ENCODE assay signal across 1 cellular context in genomic region chr4:3773552-3774001, GRCh38.
TF ChIP-seq lines count a peak whose summit lies in the region.

No MANE protein-coding gene starts in this region.

TF ChIP-seq in HepG2, 621 proteins besides CTCF, POLR2A, EP300 and RAD21 (continued from another document):
- TF ChIP-seq AKNA (CRISPR knock-in tag; IDR thresholded peaks at IDR 0.05; ENCODE audit: borderline replicate concordance) (no peak), ZFX (CRISPR knock-in tag; IDR thresholded peaks at IDR 0.05; ENCODE audit: low read depth) (peak; percentile 73), HNRNPL (IDR thresholded peaks at IDR 0.05; ENCODE audit: low read depth, low read length) (0 out of 2 replicates have a peak, but pooled peaks have one; percentile 73), KAT8 (CRISPR knock-in tag; IDR thresholded peaks at IDR 0.05) (0 out of 2 replicates have a peak, but pooled peaks have one; percentile 17), MXD3 (CRISPR knock-in tag; IDR thresholded peaks at IDR 0.05) (peak; percentile 41; the same call in 1 of the 2 replicates), BHLHE40 (IDR thresholded peaks at IDR 0.05; ENCODE audit: low read length) (peak; percentile 30; the same call in 1 of the 2 replicates), ZNF841 (CRISPR knock-in tag; IDR thresholded peaks at IDR 0.05; ENCODE audit: borderline replicate concordance) (no peak), ZFY (CRISPR knock-in tag; IDR thresholded peaks at IDR 0.05) (peak; percentile 67), GABPB1 (CRISPR knock-in tag; IDR thresholded peaks at IDR 0.05) (peak; percentile 35; the same call in 1 of the 2 replicates), RAD51 (IDR thresholded peaks at IDR 0.05; ENCODE audit: borderline replicate concordance) (peak; percentile 90; the same call in 1 of the 2 replicates), ELF1 (CRISPR knock-in tag; IDR thresholded peaks at IDR 0.05) (0 out of 2 replicates have a peak, but pooled peaks have one; percentile 12)
